Comparison of ENCODE assay signal across 11 cellular contexts in the genomic region with DNA sequence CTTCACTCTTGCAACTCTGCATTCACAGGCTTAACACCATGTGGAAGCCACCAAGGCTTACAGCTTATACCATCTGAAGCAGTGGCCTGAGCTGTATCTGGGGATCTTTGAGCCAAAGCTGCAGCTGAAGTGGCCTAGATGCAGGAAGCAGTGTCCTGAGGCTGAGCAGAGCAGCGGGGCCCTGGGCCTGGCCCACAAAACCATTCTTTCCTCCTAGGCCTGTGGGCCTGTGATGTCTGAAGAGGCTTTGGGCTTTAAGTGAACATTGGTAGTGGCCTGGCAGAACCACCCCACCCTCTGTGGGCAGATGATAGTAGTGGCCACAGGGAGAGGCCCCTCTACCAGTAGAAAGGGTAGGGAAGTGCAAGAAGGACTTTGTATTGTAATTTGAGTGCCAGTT.
"Had no signal": no experiment of that assay in that cellular context is flagged by ENCODE, and none has a peak within 500 bp of the region (broad histone marks: within the 10 kb centered on the region; RNA-seq: fewer than 3 reads in every experiment).

No MANE protein-coding gene starts in this region.

- H3K4me1 Mint-ChIP-seq: GM23338, H9 had no signal

- DNase-seq: GM23248, GOT3, H7, H9, HCEC 1CT, HFFc6 had no signal

- H2AFZ ChIP-seq: GM23248, GM23338 had no signal

- H3K4me3 Mint-ChIP-seq: GM23338, H9, HFFc6 had no signal

- ATAC-seq: GM23338, HCT116 had no signal

- H3K4me1 ChIP-seq: HAP-1 had no signal

- H3K9ac ChIP-seq: GM23248 had no signal

- H3K4me2 ChIP-seq: GM23338 had no signal

- H3K4me3 ChIP-seq: GM23248, GM23338, HAP-1 had no signal

- H3K9me3 ChIP-seq: HAP-1 had no signal

- H3K27ac Mint-ChIP-seq: GM23338, H9, HFFc6 had no signal

- H3K27ac ChIP-seq: GM23248 had no signal

- H3K36me3 ChIP-seq: HAP-1 had no signal

- FAIRE-seq: H1, H54 had no signal
